In the genomic region with DNA sequence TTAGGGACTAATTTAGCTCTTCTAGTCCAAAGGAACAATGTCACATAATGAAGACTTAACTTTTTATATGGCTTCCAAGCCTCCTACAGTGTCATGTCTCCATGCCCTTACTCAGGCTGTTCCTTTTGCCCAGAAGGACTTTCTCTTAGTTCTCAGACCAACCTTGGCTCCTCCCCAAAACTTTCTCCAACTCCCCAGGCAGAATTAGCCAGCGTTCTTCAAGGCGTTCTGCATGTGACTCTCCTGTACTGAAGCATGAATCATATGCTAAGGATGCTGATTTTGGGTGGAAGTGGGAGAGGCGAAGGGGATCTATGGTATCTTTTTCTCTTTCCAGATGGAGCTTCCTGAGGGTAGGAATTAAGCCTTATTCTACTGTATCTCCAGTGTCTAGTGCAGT, we compare ENCODE assay signal across 32 cellular contexts.
"Had no signal": no experiment of that assay in that cellular context is flagged by ENCODE, and none has a peak within 500 bp of the region (broad histone marks: within the 10 kb centered on the region; RNA-seq: fewer than 3 reads in every experiment).

No MANE protein-coding gene starts in this region.

- H3K4me1 ChIP-seq: breast epithelium, colonic mucosa, prostate gland, upper lobe of left lung, vagina had no signal

- H3K4me3 ChIP-seq: breast epithelium, colonic mucosa, dorsolateral prefrontal cortex, heart left ventricle, ovary, prostate gland, sigmoid colon, smooth muscle cell, thyroid gland, upper lobe of left lung, vagina had no signal

- H3K9me3 ChIP-seq: breast epithelium, colonic mucosa, heart left ventricle, ovary, prostate gland, sigmoid colon, thyroid gland, upper lobe of left lung, vagina had no signal

- ATAC-seq: left colon; stimulated activated memory B cell treated with anti-CD40 and anti-IgM and Interleukin-4, amounts not matched to agents 10 μg/mL and 1 μg/mL and 100 μg/mL, for 72 hours had no signal

- H3K4me2 ChIP-seq: smooth muscle cell had no signal

- H3K36me3 ChIP-seq: breast epithelium, colonic mucosa, heart left ventricle, ovary, prostate gland, sigmoid colon, thyroid gland, upper lobe of left lung, vagina had no signal

- DNase-seq: activated CD4-positive, alpha-beta T cell treated with anti-CD3 and anti-CD28 coated beads for 4 hours; activated CD4-positive, alpha-beta T cell treated with anti-CD3 and anti-CD28 coated beads, Interleukin-2, amount 50 U/mL, for 48 hours; activated CD4-positive, CD25-positive, alpha-beta regulatory T cell; activated CD8-positive, alpha-beta memory T cell treated with anti-CD3 and anti-CD28 coated beads for 24 hours; activated effector memory CD4-positive, alpha-beta T cell treated with anti-CD3 and anti-CD28 coated beads, Interleukin-2, amount 50 U/mL, for 16 hours; activated naive CD4-positive, alpha-beta T cell treated with anti-CD3 and anti-CD28 coated beads for 36 hours; activated naive CD8-positive, alpha-beta T cell treated with anti-CD3 and anti-CD28 coated beads for 36 hours; amniotic stem cell; colonic mucosa; dorsolateral prefrontal cortex; effector memory CD4-positive, alpha-beta T cell; foreskin fibroblast; heart left ventricle; hypothalamus; immature natural killer cell; kidney; left colon; naive B cell; ovary; sigmoid colon; stimulated activated CD4-positive, alpha-beta T cell treated with anti-CD3 and anti-CD28 coated beads, Interleukin-1b, Interleukin-23, amount 100 ng/mL, for 48 hours; stimulated activated CD4-positive, alpha-beta T cell treated with anti-CD3 and anti-CD28 coated beads, Interleukin-4, amount 100 ng/mL, for 4 hours; stimulated activated CD8-positive, alpha-beta memory T cell treated with anti-CD3 and anti-CD28 coated beads, Interleukin-4, amount 100 ng/mL, for 48 hours; stimulated activated naive CD8-positive, alpha-beta T cell treated with anti-CD3 and anti-CD28 coated beads, Interleukin-15, amount 100 ng/mL, for 72 hours; substantia nigra; thyroid gland; upper lobe of left lung had no signal

- H3K27ac ChIP-seq: breast epithelium, colonic mucosa, dorsolateral prefrontal cortex, heart left ventricle, ovary, prostate gland, sigmoid colon, upper lobe of left lung, vagina had no signal

- H3K27me3 ChIP-seq: breast epithelium, colonic mucosa, dorsolateral prefrontal cortex, heart left ventricle, ovary, sigmoid colon, thyroid gland, upper lobe of left lung, vagina had no signal
